ENCODE assay signal across 10 cellular contexts in genomic region chr19:29285878-29286277, GRCh38.
DNase-seq lines count a peak whose midpoint lies in the region; ATAC-seq and TF ChIP-seq lines count a peak whose summit lies in the region.
"Had no signal": no experiment of that assay in that cellular context is flagged by ENCODE, and none has a peak within 500 bp of the region (broad histone marks: within the 10 kb centered on the region; RNA-seq: fewer than 3 reads in every experiment).

No MANE protein-coding gene starts in this region.

- H3K9ac ChIP-seq in smooth muscle cell (ENCODE audit: low read depth): no peak overlapping the region
- H3K9ac ChIP-seq: BLaER1 treated with 17β-estradiol and CSF1 and Interleukin-3, amounts not matched to agents 10 nM and 100 nM had no signal

- H3K4me1 ChIP-seq in smooth muscle cell (ENCODE audit: low read depth): no peaks in the 10 kb centered on the region

- H3K79me2 ChIP-seq in smooth muscle cell (ENCODE audit: low read depth): no peaks in the 10 kb centered on the region

- H3F3A ChIP-seq in smooth muscle cell (ENCODE audit: low read depth): no peaks in the 10 kb centered on the region

- H3K9me3 Mint-ChIP-seq in endothelial cell (ENCODE audit: unreplicated experiment): no peaks in the 10 kb centered on the region

- H3K36me3 Mint-ChIP-seq in endothelial cell (ENCODE audit: low read depth, unreplicated experiment): peaks cover 3% of the 10 kb centered on the region

- no peak overlapping the region for H3K4me3 ChIP-seq in smooth muscle cell
- H3K4me3 ChIP-seq: BLaER1 treated with 17β-estradiol and CSF1 and Interleukin-3, amounts not matched to agents 10 nM and 100 nM had no signal

- TF ChIP-seq CTCF in endothelial cell (IDR thresholded peaks at IDR 0.05; ENCODE audit: unreplicated experiment) (no peak), smooth muscle cell (IDR thresholded peaks at IDR 0.05; ENCODE audit: borderline replicate concordance, insufficient read depth, poor library complexity, severe bottlenecking) (peak; percentile 52)

- ATAC-seq in GM19324 (IDR thresholded peaks at IDR 0.05; ENCODE audit: low FRiP score, unreplicated experiment) (no peak), GM21723 (IDR thresholded peaks at IDR 0.05; ENCODE audit: unreplicated experiment) (no peak)

- no peak overlapping the region for H3K4me2 ChIP-seq in smooth muscle cell

- peaks cover 21% of the 10 kb centered on the region for H3K27me3 ChIP-seq in smooth muscle cell (ENCODE audit: low read depth)
- H3K27me3 ChIP-seq: BLaER1 treated with 17β-estradiol and CSF1 and Interleukin-3, amounts not matched to agents 10 nM and 100 nM had no signal

- 43% methylated on average over 6 of the region's 6 CpGs for WGBS in smooth muscle cell (ENCODE audit: low lambda C conversion rate)

- no peaks in the 10 kb centered on the region for H3K9me3 ChIP-seq in smooth muscle cell (replicated peaks; ENCODE audit: low read depth)

- no peak overlapping the region for H2AFZ ChIP-seq in smooth muscle cell (ENCODE audit: low read depth)

- DNase-seq in SHP77 (lab: John Stamatoyannopoulos, UW) (peak; percentile 6 to 14), SHP77 treated with DMSO at 0.1 percent for 48 hours (lab: John Stamatoyannopoulos, UW) (no peak), NCI-H1105 treated with DMSO at 0.1 percent for 48 hours (lab: John Stamatoyannopoulos, UW) (peak; percentile 13), endothelial cell (ENCODE audit: low spot score) (peak; percentile 62), smooth muscle cell (lab: John Stamatoyannopoulos, UW; ENCODE audit: unreplicated experiment) (no peak), KG1 (lab: John Stamatoyannopoulos, UW) (no peak)
- DNase-seq: activated naive CD4-positive, alpha-beta T cell had no signal

- no peak overlapping the region for H3K27ac ChIP-seq in smooth muscle cell (ENCODE audit: low read depth)
- H3K27ac ChIP-seq: BLaER1 treated with 17β-estradiol and CSF1 and Interleukin-3, amounts not matched to agents 10 nM and 100 nM had no signal

- no peak overlapping the region for H3K4me3 Mint-ChIP-seq in endothelial cell (ENCODE audit: unreplicated experiment)

- peaks cover 1% of the 10 kb centered on the region for H3K27me3 Mint-ChIP-seq in endothelial cell (ENCODE audit: unreplicated experiment)

- no peak overlapping the region for H3K27ac Mint-ChIP-seq in endothelial cell (ENCODE audit: unreplicated experiment)

- H3K36me3 ChIP-seq in smooth muscle cell (ENCODE audit: low read depth): no peaks in the 10 kb centered on the region
- H3K36me3 ChIP-seq: BLaER1 treated with 17β-estradiol and CSF1 and Interleukin-3, amounts not matched to agents 10 nM and 100 nM had no signal

- no peaks in the 10 kb centered on the region for H3K4me1 Mint-ChIP-seq in endothelial cell (ENCODE audit: unreplicated experiment)

- H4K20me1 ChIP-seq in smooth muscle cell (ENCODE audit: low read depth): no peaks in the 10 kb centered on the region
- H4K20me1 ChIP-seq: BLaER1 treated with 17β-estradiol and CSF1 and Interleukin-3, amounts not matched to agents 10 nM and 100 nM had no signal

Comparison
In these comparisons a context has a peak if more than half of its experiments do, and no peak if none do; other contexts are left out.
1. DNase-seq: peak in SHP77 (2 of 2), NCI-H1105 treated with DMSO at 0.1 percent for 48 hours (single experiment) and endothelial cell (single experiment); none in SHP77 treated with DMSO at 0.1 percent for 48 hours (single experiment), smooth muscle cell (single experiment) and KG1 (single experiment).